In genomic region chr1:6181347-6181770, GRCh38 we compare ENCODE assay signal across 10 cellular contexts. TPM values are rescaled to one million over a fixed set of nuclear protein-coding genes. Genes with fewer than 3 reads are reported as not detected.
DNase-seq lines count a peak whose midpoint lies in the region; ATAC-seq lines count a peak whose summit lies in the region.
"Had no signal": no experiment of that assay in that cellular context is flagged by ENCODE, and none has a peak within 500 bp of the region (broad histone marks: within the 10 kb centered on the region; RNA-seq: fewer than 3 reads in every experiment).

No MANE protein-coding gene starts in this region.

- H3K4me2 ChIP-seq in BLaER1 treated with 17β-estradiol and CSF1 and Interleukin-3, amounts not matched to agents 10 nM and 100 nM, result peak overlapping the region in 9 of 11 experiments; percentile 0 to 41 (median 27); a peak in 9 of 22 replicates

- H3K4me1 ChIP-seq in BLaER1 treated with 17β-estradiol and CSF1 and Interleukin-3, amounts not matched to agents 10 nM and 100 nM, result peaks cover 15 to 57% (median 46%) of the 10 kb centered on the region in 10 experiments; a peak in 19 of 20 replicates
- H3K4me1 ChIP-seq in adipocyte (ENCODE audit: control insufficient read depth, insufficient read depth, low read length), result peaks cover 35% of the 10 kb centered on the region

- peaks cover 11 to 26% (median 15%) of the 10 kb centered on the region in 5 donors for H3K27me3 Mint-ChIP-seq in naive thymus-derived CD8-positive, alpha-beta T cell
- H3K27me3 Mint-ChIP-seq in activated T-helper 2 cell treated with anti-CD3 and anti-CD28 coated beads, Interferon-gamma antibody, Interleukin-2, Interleukin-4, amounts not matched to agents 10 μg/mL and 5 μg/mL and 100 μg/mL, durations not matched to agents 14 hours and 24 hours and 36 hours (ENCODE audit: low read depth), result peaks cover 40% of the 10 kb centered on the region

- peaks cover 40 to 96% (median 83%) of the 10 kb centered on the region in 11 experiments for H4K20me1 ChIP-seq in BLaER1 treated with 17β-estradiol and CSF1 and Interleukin-3, amounts not matched to agents 10 nM and 100 nM

- peaks cover 0 to 2% (median 0%) of the 10 kb centered on the region in 9 donors for H3K9me3 Mint-ChIP-seq in naive thymus-derived CD8-positive, alpha-beta T cell
- H3K9me3 Mint-ChIP-seq in activated T-helper 2 cell treated with anti-CD3 and anti-CD28 coated beads, Interferon-gamma antibody, Interleukin-2, Interleukin-4, amounts not matched to agents 10 μg/mL and 5 μg/mL and 100 μg/mL, durations not matched to agents 14 hours and 24 hours and 36 hours, result no peaks in the 10 kb centered on the region

- POLR2A ChIA-PET in naive thymus-derived CD8-positive, alpha-beta T cell (lab: Charles Lee), result no interaction called here

- H3K27me3 ChIP-seq in BLaER1 treated with 17β-estradiol and CSF1 and Interleukin-3, amounts not matched to agents 10 nM and 100 nM, result peaks cover 68 to 80% (median 75%) of the 10 kb centered on the region in 11 experiments
- H3K27me3 ChIP-seq in adipocyte (replicated peaks; ENCODE audit: control insufficient read depth, insufficient read depth, low read length), result peaks cover 26% of the 10 kb centered on the region

- no peak overlapping the region for H3K9ac ChIP-seq in BLaER1 treated with 17β-estradiol and CSF1 and Interleukin-3, amounts not matched to agents 10 nM and 100 nM
- no peak overlapping the region for H3K9ac ChIP-seq in adipocyte (ENCODE audit: low read length)

- peak; percentile 2 for DNase-seq in GM19240 (ENCODE audit: insufficient read length, low spot score)
- peak; percentile 32 for DNase-seq in adipocyte (ENCODE audit: low read depth)
- no peak for DNase-seq in naive thymus-derived CD8-positive, alpha-beta T cell
- no peak for DNase-seq in NOMO-1 treated with dmso at 0.1 percent for 144 hours (lab: John Stamatoyannopoulos, UW; ENCODE audit: unreplicated experiment)
- DNase-seq in activated T-helper 2 cell treated with anti-CD3 and anti-CD28 coated beads, Interferon-gamma antibody, Interleukin-2, Interleukin-4, amounts not matched to agents 10 μg/mL and 5 μg/mL and 100 μg/mL, durations not matched to agents 14 hours and 24 hours and 36 hours (ENCODE audit: low spot score), result no peak
- DNase-seq in NCI-H2081 (lab: John Stamatoyannopoulos, UW), result no peak
- no peak for DNase-seq in NCI-H226
- DNase-seq: DMS153, OCI-M1 had no signal

- no peaks in the 10 kb centered on the region for H3K9me3 ChIP-seq in BLaER1 treated with 17β-estradiol and CSF1 and Interleukin-3, amounts not matched to agents 10 nM and 100 nM (replicated peaks in 1 of 11)
- no peaks in the 10 kb centered on the region for H3K9me3 ChIP-seq in adipocyte (ENCODE audit: control insufficient read depth, low read length)

- ATAC-seq in naive thymus-derived CD8-positive, alpha-beta T cell, result no peak

- no peak overlapping the region for H3K4me3 ChIP-seq in BLaER1 treated with 17β-estradiol and CSF1 and Interleukin-3, amounts not matched to agents 10 nM and 100 nM
- peak overlapping the region; percentile 27 for H3K4me3 ChIP-seq in adipocyte (ENCODE audit: low read length)

- intact Hi-C loops in activated T-helper 2 cell treated with anti-CD3 and anti-CD28 coated beads, Interferon-gamma antibody, Interleukin-2, Interleukin-4, amounts not matched to agents 10 μg/mL and 5 μg/mL and 100 μg/mL, durations not matched to agents 14 hours and 24 hours and 36 hours (cut with micrococcal nuclease), result no loop called here

- no peak overlapping the region for H3K27ac ChIP-seq in BLaER1 treated with 17β-estradiol and CSF1 and Interleukin-3, amounts not matched to agents 10 nM and 100 nM

- peak overlapping the region in 2 of 10 donors; percentile 38 to 47 for H3K27ac Mint-ChIP-seq in naive thymus-derived CD8-positive, alpha-beta T cell
- no peak overlapping the region for H3K27ac Mint-ChIP-seq in activated T-helper 2 cell treated with anti-CD3 and anti-CD28 coated beads, Interferon-gamma antibody, Interleukin-2, Interleukin-4, amounts not matched to agents 10 μg/mL and 5 μg/mL and 100 μg/mL, durations not matched to agents 14 hours and 24 hours and 36 hours

- H3K4me3 Mint-ChIP-seq in naive thymus-derived CD8-positive, alpha-beta T cell, result peak overlapping the region; percentile 22 to 83 (median 74)
- H3K4me3 Mint-ChIP-seq in activated T-helper 2 cell treated with anti-CD3 and anti-CD28 coated beads, Interferon-gamma antibody, Interleukin-2, Interleukin-4, amounts not matched to agents 10 μg/mL and 5 μg/mL and 100 μg/mL, durations not matched to agents 14 hours and 24 hours and 36 hours (ENCODE audit: low read depth), result no peak overlapping the region

- peaks cover 18 to 36% (median 32%) of the 10 kb centered on the region in 4 donors for H3K4me1 Mint-ChIP-seq in naive thymus-derived CD8-positive, alpha-beta T cell
- H3K4me1 Mint-ChIP-seq in activated T-helper 2 cell treated with anti-CD3 and anti-CD28 coated beads, Interferon-gamma antibody, Interleukin-2, Interleukin-4, amounts not matched to agents 10 μg/mL and 5 μg/mL and 100 μg/mL, durations not matched to agents 14 hours and 24 hours and 36 hours (ENCODE audit: low read depth), result peaks cover 8% of the 10 kb centered on the region

- peaks cover 3 to 22% (median 5%) of the 10 kb centered on the region in 3 donors for H3K36me3 Mint-ChIP-seq in naive thymus-derived CD8-positive, alpha-beta T cell
- H3K36me3 Mint-ChIP-seq in activated T-helper 2 cell treated with anti-CD3 and anti-CD28 coated beads, Interferon-gamma antibody, Interleukin-2, Interleukin-4, amounts not matched to agents 10 μg/mL and 5 μg/mL and 100 μg/mL, durations not matched to agents 14 hours and 24 hours and 36 hours (ENCODE audit: low read depth), result peaks cover 14% of the 10 kb centered on the region

- peaks cover 19 to 24% (median 21%) of the 10 kb centered on the region in 11 experiments for H3K36me3 ChIP-seq in BLaER1 treated with 17β-estradiol and CSF1 and Interleukin-3, amounts not matched to agents 10 nM and 100 nM
- H3K36me3 ChIP-seq in adipocyte (ENCODE audit: control insufficient read depth, insufficient read depth, low read length, severe bottlenecking), result peaks cover 9% of the 10 kb centered on the region

RNA-seq across cellular contexts. Expression of gene CHD5, which starts 1.2 kb away (rescaled TPM):
- under 1 TPM; 0.10 to 0.14 TPM for total RNA-seq in naive thymus-derived CD8-positive, alpha-beta T cell
- under 1 TPM in 1 of 3 donors, not detected in 2; 0.06 TPM for polyA plus RNA-seq in naive thymus-derived CD8-positive, alpha-beta T cell
- total RNA-seq in activated T-helper 2 cell treated with anti-CD3 and anti-CD28 coated beads, Interferon-gamma antibody, Interleukin-2, Interleukin-4, amounts not matched to agents 10 μg/mL and 5 μg/mL and 100 μg/mL, durations not matched to agents 14 hours and 24 hours and 36 hours, result 0.46 and 0.78 TPM in 2 replicates

RNA-seq across cellular contexts. Expression of gene RPL22, which starts 18.0 kb away (rescaled TPM):
- 100 to 1,000 TPM; 577 to 597 TPM for total RNA-seq in naive thymus-derived CD8-positive, alpha-beta T cell
- polyA plus RNA-seq in naive thymus-derived CD8-positive, alpha-beta T cell, result 100 to 1,000 TPM; 291 to 370 (median 306) TPM
- total RNA-seq in activated T-helper 2 cell treated with anti-CD3 and anti-CD28 coated beads, Interferon-gamma antibody, Interleukin-2, Interleukin-4, amounts not matched to agents 10 μg/mL and 5 μg/mL and 100 μg/mL, durations not matched to agents 14 hours and 24 hours and 36 hours, result 473 and 533 TPM in 2 replicates

RNA-seq across cellular contexts. Expression of gene RNF207, which starts 24.6 kb away (rescaled TPM):
- under 1 TPM; 0.36 to 0.47 TPM for total RNA-seq in naive thymus-derived CD8-positive, alpha-beta T cell
- polyA plus RNA-seq in naive thymus-derived CD8-positive, alpha-beta T cell, result not detected
- total RNA-seq in activated T-helper 2 cell treated with anti-CD3 and anti-CD28 coated beads, Interferon-gamma antibody, Interleukin-2, Interleukin-4, amounts not matched to agents 10 μg/mL and 5 μg/mL and 100 μg/mL, durations not matched to agents 14 hours and 24 hours and 36 hours, result 54.4 and 58.4 TPM in 2 replicates

RNA-seq across cellular contexts. Expression of gene ICMT, which starts 54.4 kb away (rescaled TPM):
- 10 to 100 TPM; 12.9 to 16.3 TPM for total RNA-seq in naive thymus-derived CD8-positive, alpha-beta T cell
- 10 to 100 TPM; 13.0 to 15.6 (median 14.1) TPM for polyA plus RNA-seq in naive thymus-derived CD8-positive, alpha-beta T cell
- 60.0 and 62.3 TPM in 2 replicates for total RNA-seq in activated T-helper 2 cell treated with anti-CD3 and anti-CD28 coated beads, Interferon-gamma antibody, Interleukin-2, Interleukin-4, amounts not matched to agents 10 μg/mL and 5 μg/mL and 100 μg/mL, durations not matched to agents 14 hours and 24 hours and 36 hours

Comparison
In these comparisons a context has a peak if more than half of its experiments do, and no peak if none do; other contexts are left out.
1. DNase-seq: peak in GM19240 (single experiment) and adipocyte (single experiment); none in naive thymus-derived CD8-positive, alpha-beta T cell (0 of 10), NOMO-1 treated with dmso at 0.1 percent for 144 hours (single experiment), activated T-helper 2 cell treated with anti-CD3 and anti-CD28 coated beads, Interferon-gamma antibody, Interleukin-2, Interleukin-4, amounts not matched to agents 10 μg/mL and 5 μg/mL and 100 μg/mL, durations not matched to agents 14 hours and 24 hours and 36 hours (single experiment), NCI-H2081 (0 of 2) and NCI-H226 (single experiment).
2. RNA of gene RNF207, which starts 24.6 kb away (total RNA-seq): 54.4 to 58.4 TPM in activated T-helper 2 cell treated with anti-CD3 and anti-CD28 coated beads, Interferon-gamma antibody, Interleukin-2, Interleukin-4, amounts not matched to agents 10 μg/mL and 5 μg/mL and 100 μg/mL, durations not matched to agents 14 hours and 24 hours and 36 hours; 0.36 to 0.47 TPM in naive thymus-derived CD8-positive, alpha-beta T cell; every median in the first group is over 10 times any median in the second.